Comparison of ENCODE assay signal across 1 cellular context in the genomic region with DNA sequence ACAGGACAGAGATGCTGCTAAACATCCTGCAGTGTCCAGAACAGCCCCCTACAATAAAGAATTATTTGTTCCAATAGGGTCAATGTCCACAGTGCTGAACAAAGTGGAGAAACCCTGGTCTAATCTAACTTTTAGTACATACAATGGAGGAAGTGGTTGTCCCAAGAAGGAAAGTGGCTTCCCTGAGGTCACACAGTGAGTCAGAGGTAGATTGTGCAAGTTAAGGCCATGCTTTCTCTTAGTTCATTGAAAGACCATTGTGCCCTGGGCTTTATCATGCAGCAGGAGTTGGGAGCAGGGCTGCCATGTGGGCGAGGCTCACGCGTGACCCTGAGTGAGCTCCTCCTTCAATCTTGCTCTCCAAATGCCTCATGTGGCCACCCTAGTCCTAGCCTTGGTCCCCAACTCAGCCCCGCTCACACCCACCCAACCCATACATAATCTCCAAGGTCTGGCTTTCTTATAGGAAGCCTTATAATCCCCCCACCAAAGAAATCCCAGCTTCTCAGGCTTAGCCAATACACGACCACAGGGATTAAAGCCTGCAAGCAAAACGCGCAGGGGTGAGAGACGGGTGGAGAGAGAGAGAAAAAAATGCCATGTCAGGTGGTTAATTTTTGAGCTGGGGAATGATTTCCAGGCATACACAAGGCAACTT.
TF ChIP-seq lines count a peak whose summit lies in the region.

No MANE protein-coding gene starts in this region.

TF ChIP-seq in K562, 482 proteins besides CTCF, POLR2A, EP300 and RAD21 (continues in another document):
- TF ChIP-seq RNF2 (IDR thresholded peaks at IDR 0.05) (no peak), ZNF324 (CRISPR knock-in tag; IDR thresholded peaks at IDR 0.05) (no peak), TCF3 (CRISPR knock-in tag; IDR thresholded peaks at IDR 0.05) (peak; percentile 14; the same call in 1 of the 2 replicates), CEBPG (CRISPR knock-in tag; IDR thresholded peaks at IDR 0.05) (peak; percentile 86), CEBPG (tag; conservative IDR thresholded peaks at IDR 0.05 in 1 of 2, IDR thresholded peaks at IDR 0.05 in 1 of 2) (peak in 1 of 2 experiments; percentile 77; a peak in 2 of 4 replicates), DDX20 (tag; IDR thresholded peaks at IDR 0.05; ENCODE audit: low read depth) (no peak), JUNB (CRISPR knock-in tag; conservative IDR thresholded peaks at IDR 0.05) (no peak), RBM25 (IDR thresholded peaks at IDR 0.05; ENCODE audit: low read depth, low read length, severe bottlenecking) (no peak), BACH1 (tag; IDR thresholded peaks at IDR 0.05) (no peak), SAP30 (IDR thresholded peaks at IDR 0.05; ENCODE audit: borderline replicate concordance, insufficient read depth, low read depth, low read length, poor library complexity, severe bottlenecking) (no peak), JUN (IDR thresholded peaks at IDR 0.05; ENCODE audit: borderline replicate concordance, low read depth, low read length) (0 out of 2 replicates have a peak, but pooled peaks have one; percentile 36), JUN (CRISPR knock-in tag; IDR thresholded peaks at IDR 0.05; ENCODE audit: borderline replicate concordance) (no peak), GTF2F1 (IDR thresholded peaks at IDR 0.05; ENCODE audit: low read depth, low read length) (no peak), SPI1 (IDR thresholded peaks at IDR 0.05; ENCODE audit: borderline replicate concordance, low read depth, low read length) (peak; percentile 51), CHD4 (IDR thresholded peaks at IDR 0.05; ENCODE audit: insufficient read depth, insufficient replicate concordance, low read depth, low read length, poor library complexity, severe bottlenecking) (no peak), LARP7 (IDR thresholded peaks at IDR 0.05) (no peak), TAF15 (IDR thresholded peaks at IDR 0.05; ENCODE audit: low read depth, low read length) (no peak), JUND (IDR thresholded peaks at IDR 0.05; ENCODE audit: borderline replicate concordance, low read depth, low read length) (peak; percentile 66), JUND (tag; IDR thresholded peaks at IDR 0.05; ENCODE audit: borderline replicate concordance, low read depth, low read length) (peak; percentile 34; the same call in 1 of the 3 replicates), DMBX1 (CRISPR knock-in tag; IDR thresholded peaks at IDR 0.05; ENCODE audit: borderline replicate concordance) (no peak), PURB (CRISPR knock-in tag; IDR thresholded peaks at IDR 0.05; ENCODE audit: low read depth) (no peak), ZC3H4 (CRISPR knock-in tag; IDR thresholded peaks at IDR 0.05; ENCODE audit: borderline replicate concordance) (no peak), NFATC3 (IDR thresholded peaks at IDR 0.05) (no peak), ZNF316 (IDR thresholded peaks at IDR 0.05) (0 out of 2 replicates have a peak, but pooled peaks have one; percentile 22), OTX1 (CRISPR knock-in tag; IDR thresholded peaks at IDR 0.05) (no peak), SRSF1 (IDR thresholded peaks at IDR 0.05; ENCODE audit: low read depth, low read length) (no peak), FOSL1 (tag; conservative IDR thresholded peaks at IDR 0.05) (peak; percentile 84), NCOA2 (IDR thresholded peaks at IDR 0.05; ENCODE audit: partially characterized antibody in 2 of 2) (no peak), BHLHE40 (IDR thresholded peaks at IDR 0.05; ENCODE audit: low read length) (peak; percentile 61; the same call in 1 of the 2 replicates), TBL1XR1 (IDR thresholded peaks at IDR 0.05; ENCODE audit: low read length in 2 of 2) (no peak), KHSRP (IDR thresholded peaks at IDR 0.05) (no peak), TAF1 (IDR thresholded peaks at IDR 0.05; ENCODE audit: control insufficient read depth, extremely low read depth, insufficient read depth, low read length, severe bottlenecking) (no peak), DPF2 (IDR thresholded peaks at IDR 0.05) (no peak)
- TF ChIP-seq, protein P1, sequence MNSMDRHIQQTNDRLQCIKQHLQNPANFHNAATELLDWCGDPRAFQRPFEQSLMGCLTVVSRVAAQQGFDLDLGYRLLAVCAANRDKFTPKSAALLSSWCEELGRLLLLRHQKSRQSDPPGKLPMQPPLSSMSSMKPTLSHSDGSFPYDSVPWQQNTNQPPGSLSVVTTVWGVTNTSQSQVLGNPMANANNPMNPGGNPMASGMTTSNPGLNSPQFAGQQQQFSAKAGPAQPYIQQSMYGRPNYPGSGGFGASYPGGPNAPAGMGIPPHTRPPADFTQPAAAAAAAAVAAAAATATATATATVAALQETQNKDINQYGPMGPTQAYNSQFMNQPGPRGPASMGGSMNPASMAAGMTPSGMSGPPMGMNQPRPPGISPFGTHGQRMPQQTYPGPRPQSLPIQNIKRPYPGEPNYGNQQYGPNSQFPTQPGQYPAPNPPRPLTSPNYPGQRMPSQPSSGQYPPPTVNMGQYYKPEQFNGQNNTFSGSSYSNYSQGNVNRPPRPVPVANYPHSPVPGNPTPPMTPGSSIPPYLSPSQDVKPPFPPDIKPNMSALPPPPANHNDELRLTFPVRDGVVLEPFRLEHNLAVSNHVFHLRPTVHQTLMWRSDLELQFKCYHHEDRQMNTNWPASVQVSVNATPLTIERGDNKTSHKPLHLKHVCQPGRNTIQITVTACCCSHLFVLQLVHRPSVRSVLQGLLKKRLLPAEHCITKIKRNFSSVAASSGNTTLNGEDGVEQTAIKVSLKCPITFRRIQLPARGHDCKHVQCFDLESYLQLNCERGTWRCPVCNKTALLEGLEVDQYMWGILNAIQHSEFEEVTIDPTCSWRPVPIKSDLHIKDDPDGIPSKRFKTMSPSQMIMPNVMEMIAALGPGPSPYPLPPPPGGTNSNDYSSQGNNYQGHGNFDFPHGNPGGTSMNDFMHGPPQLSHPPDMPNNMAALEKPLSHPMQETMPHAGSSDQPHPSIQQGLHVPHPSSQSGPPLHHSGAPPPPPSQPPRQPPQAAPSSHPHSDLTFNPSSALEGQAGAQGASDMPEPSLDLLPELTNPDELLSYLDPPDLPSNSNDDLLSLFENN (IDR thresholded peaks at IDR 0.05; ENCODE audit: low read depth in 2 of 2, low read length in 2 of 2), result no peak
- TF ChIP-seq, protein P2, sequence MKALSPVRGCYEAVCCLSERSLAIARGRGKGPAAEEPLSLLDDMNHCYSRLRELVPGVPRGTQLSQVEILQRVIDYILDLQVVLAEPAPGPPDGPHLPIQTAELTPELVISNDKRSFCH (CRISPR knock-in tag; IDR thresholded peaks at IDR 0.05), result no peak
- TF ChIP-seq, protein P2 (tag; IDR thresholded peaks at IDR 0.05), result no peak
- TF ChIP-seq, protein P3, sequence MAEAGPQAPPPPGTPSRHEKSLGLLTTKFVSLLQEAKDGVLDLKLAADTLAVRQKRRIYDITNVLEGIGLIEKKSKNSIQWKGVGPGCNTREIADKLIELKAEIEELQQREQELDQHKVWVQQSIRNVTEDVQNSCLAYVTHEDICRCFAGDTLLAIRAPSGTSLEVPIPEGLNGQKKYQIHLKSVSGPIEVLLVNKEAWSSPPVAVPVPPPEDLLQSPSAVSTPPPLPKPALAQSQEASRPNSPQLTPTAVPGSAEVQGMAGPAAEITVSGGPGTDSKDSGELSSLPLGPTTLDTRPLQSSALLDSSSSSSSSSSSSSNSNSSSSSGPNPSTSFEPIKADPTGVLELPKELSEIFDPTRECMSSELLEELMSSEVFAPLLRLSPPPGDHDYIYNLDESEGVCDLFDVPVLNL (CRISPR knock-in tag; IDR thresholded peaks at IDR 0.05; ENCODE audit: low read depth), result no peak
- TF ChIP-seq, protein P4, sequence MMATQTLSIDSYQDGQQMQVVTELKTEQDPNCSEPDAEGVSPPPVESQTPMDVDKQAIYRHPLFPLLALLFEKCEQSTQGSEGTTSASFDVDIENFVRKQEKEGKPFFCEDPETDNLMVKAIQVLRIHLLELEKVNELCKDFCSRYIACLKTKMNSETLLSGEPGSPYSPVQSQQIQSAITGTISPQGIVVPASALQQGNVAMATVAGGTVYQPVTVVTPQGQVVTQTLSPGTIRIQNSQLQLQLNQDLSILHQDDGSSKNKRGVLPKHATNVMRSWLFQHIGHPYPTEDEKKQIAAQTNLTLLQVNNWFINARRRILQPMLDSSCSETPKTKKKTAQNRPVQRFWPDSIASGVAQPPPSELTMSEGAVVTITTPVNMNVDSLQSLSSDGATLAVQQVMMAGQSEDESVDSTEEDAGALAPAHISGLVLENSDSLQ (IDR thresholded peaks at IDR 0.05), result no peak
- TF ChIP-seq, protein P5, sequence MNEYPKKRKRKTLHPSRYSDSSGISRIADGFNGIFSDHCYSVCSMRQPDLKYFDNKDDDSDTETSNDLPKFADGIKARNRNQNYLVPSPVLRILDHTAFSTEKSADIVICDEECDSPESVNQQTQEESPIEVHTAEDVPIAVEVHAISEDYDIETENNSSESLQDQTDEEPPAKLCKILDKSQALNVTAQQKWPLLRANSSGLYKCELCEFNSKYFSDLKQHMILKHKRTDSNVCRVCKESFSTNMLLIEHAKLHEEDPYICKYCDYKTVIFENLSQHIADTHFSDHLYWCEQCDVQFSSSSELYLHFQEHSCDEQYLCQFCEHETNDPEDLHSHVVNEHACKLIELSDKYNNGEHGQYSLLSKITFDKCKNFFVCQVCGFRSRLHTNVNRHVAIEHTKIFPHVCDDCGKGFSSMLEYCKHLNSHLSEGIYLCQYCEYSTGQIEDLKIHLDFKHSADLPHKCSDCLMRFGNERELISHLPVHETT (CRISPR knock-in tag; conservative IDR thresholded peaks at IDR 0.05 in 1 of 2, IDR thresholded peaks at IDR 0.05 in 1 of 2), result no peak
- TF ChIP-seq, protein P6, sequence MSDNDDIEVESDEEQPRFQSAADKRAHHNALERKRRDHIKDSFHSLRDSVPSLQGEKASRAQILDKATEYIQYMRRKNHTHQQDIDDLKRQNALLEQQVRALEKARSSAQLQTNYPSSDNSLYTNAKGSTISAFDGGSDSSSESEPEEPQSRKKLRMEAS (CRISPR knock-in tag; IDR thresholded peaks at IDR 0.05), result peak; percentile 74
- TF ChIP-seq, protein P7, sequence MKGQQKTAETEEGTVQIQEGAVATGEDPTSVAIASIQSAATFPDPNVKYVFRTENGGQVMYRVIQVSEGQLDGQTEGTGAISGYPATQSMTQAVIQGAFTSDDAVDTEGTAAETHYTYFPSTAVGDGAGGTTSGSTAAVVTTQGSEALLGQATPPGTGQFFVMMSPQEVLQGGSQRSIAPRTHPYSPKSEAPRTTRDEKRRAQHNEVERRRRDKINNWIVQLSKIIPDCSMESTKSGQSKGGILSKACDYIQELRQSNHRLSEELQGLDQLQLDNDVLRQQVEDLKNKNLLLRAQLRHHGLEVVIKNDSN (CRISPR knock-in tag; IDR thresholded peaks at IDR 0.05), result no peak
- TF ChIP-seq, protein P8, sequence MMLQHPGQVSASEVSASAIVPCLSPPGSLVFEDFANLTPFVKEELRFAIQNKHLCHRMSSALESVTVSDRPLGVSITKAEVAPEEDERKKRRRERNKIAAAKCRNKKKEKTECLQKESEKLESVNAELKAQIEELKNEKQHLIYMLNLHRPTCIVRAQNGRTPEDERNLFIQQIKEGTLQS (IDR thresholded peaks at IDR 0.05), result peak; percentile 57
- TF ChIP-seq, protein P8 (CRISPR knock-in tag; conservative IDR thresholded peaks at IDR 0.05), result no peak
- TF ChIP-seq, protein P9, sequence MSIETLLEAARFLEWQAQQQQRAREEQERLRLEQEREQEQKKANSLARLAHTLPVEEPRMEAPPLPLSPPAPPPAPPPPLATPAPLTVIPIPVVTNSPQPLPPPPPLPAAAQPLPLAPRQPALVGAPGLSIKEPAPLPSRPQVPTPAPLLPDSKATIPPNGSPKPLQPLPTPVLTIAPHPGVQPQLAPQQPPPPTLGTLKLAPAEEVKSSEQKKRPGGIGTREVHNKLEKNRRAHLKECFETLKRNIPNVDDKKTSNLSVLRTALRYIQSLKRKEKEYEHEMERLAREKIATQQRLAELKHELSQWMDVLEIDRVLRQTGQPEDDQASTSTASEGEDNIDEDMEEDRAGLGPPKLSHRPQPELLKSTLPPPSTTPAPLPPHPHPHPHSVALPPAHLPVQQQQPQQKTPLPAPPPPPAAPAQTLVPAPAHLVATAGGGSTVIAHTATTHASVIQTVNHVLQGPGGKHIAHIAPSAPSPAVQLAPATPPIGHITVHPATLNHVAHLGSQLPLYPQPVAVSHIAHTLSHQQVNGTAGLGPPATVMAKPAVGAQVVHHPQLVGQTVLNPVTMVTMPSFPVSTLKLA (conservative IDR thresholded peaks at IDR 0.05), result 0 out of 4 replicates have a peak, but pooled peaks of 1 of the 2 experiments have one; percentile 30
- TF ChIP-seq, protein P10, sequence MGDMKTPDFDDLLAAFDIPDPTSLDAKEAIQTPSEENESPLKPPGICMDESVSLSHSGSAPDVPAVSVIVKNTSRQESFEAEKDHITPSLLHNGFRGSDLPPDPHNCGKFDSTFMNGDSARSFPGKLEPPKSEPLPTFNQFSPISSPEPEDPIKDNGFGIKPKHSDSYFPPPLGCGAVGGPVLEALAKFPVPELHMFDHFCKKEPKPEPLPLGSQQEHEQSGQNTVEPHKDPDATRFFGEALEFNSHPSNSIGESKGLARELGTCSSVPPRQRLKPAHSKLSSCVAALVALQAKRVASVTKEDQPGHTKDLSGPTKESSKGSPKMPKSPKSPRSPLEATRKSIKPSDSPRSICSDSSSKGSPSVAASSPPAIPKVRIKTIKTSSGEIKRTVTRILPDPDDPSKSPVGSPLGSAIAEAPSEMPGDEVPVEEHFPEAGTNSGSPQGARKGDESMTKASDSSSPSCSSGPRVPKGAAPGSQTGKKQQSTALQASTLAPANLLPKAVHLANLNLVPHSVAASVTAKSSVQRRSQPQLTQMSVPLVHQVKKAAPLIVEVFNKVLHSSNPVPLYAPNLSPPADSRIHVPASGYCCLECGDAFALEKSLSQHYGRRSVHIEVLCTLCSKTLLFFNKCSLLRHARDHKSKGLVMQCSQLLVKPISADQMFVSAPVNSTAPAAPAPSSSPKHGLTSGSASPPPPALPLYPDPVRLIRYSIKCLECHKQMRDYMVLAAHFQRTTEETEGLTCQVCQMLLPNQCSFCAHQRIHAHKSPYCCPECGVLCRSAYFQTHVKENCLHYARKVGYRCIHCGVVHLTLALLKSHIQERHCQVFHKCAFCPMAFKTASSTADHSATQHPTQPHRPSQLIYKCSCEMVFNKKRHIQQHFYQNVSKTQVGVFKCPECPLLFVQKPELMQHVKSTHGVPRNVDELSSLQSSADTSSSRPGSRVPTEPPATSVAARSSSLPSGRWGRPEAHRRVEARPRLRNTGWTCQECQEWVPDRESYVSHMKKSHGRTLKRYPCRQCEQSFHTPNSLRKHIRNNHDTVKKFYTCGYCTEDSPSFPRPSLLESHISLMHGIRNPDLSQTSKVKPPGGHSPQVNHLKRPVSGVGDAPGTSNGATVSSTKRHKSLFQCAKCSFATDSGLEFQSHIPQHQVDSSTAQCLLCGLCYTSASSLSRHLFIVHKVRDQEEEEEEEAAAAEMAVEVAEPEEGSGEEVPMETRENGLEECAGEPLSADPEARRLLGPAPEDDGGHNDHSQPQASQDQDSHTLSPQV (IDR thresholded peaks at IDR 0.05), result no peak
- TF ChIP-seq, protein P11, sequence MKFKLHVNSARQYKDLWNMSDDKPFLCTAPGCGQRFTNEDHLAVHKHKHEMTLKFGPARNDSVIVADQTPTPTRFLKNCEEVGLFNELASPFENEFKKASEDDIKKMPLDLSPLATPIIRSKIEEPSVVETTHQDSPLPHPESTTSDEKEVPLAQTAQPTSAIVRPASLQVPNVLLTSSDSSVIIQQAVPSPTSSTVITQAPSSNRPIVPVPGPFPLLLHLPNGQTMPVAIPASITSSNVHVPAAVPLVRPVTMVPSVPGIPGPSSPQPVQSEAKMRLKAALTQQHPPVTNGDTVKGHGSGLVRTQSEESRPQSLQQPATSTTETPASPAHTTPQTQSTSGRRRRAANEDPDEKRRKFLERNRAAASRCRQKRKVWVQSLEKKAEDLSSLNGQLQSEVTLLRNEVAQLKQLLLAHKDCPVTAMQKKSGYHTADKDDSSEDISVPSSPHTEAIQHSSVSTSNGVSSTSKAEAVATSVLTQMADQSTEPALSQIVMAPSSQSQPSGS (CRISPR knock-in tag; IDR thresholded peaks at IDR 0.05), result no peak
